Comparison of ENCODE assay signal across 12 cellular contexts in the genomic region with DNA sequence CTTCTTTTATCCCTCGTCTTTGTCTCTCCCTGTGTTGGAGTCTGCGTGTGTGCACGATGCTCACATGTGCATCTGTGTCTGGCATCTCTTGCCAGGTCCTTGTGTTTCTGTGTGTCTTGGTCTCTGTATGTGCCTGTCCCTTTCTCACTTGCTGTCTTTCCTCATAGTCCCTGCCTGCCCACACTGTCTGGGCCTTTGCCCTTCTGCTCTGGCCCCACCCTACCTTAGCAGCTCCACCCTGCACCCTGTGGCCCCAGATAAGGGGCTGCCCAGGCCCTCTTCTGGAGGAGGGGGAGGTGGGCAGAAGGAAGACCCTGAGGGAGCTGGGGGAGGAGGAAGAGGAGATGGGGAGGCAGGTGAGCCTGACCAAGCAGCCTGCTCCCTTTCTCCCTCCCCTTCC. TPM values are rescaled to one million over a fixed set of nuclear protein-coding genes. Genes with fewer than 3 reads are reported as not detected.
A peak's percentile ranks its signal among the peaks of the same experiment; 100 is the strongest.
DNase-seq lines count a peak whose midpoint lies in the region; ATAC-seq and TF ChIP-seq lines count a peak whose summit lies in the region.
"Had no signal": no experiment of that assay in that cellular context is flagged by ENCODE, and none has a peak within 500 bp of the region (broad histone marks: within the 10 kb centered on the region; RNA-seq: fewer than 3 reads in every experiment).

No MANE protein-coding gene starts in this region.

- DNase-seq in CD4-positive, alpha-beta T cell = no peak
- DNase-seq in neural progenitor cell (ENCODE audit: low spot score) (no peak), cerebellar cortex (ENCODE audit: low spot score) (no peak), NCI-H748 treated with DMSO at 0.1 percent for 48 hours (lab: John Stamatoyannopoulos, UW) (no peak)
- DNase-seq in activated CD4-positive, CD25-positive, alpha-beta regulatory T cell (lab: John Stamatoyannopoulos, UW) = no peak
- DNase-seq: NCI-H2227 treated with DMSO at 0.1 percent for 48 hours, nucleus accumbens, PC-9 had no signal

- H3K9me3 Mint-ChIP-seq in CD4-positive, alpha-beta T cell = no peaks in the 10 kb centered on the region
- no peaks in the 10 kb centered on the region for H3K9me3 Mint-ChIP-seq in dendritic cell treated with granulocyte-macrophage colony-stimulating factor and Interleukin-4, amounts not matched to agents 40 ng/mL and 50 ng/mL, for 4 days
- H3K9me3 Mint-ChIP-seq in neural progenitor cell = no peaks in the 10 kb centered on the region

- TF ChIP-seq CTCF in CD4-positive, alpha-beta T cell (IDR thresholded peaks at IDR 0.05) = no peak
- TF ChIP-seq CTCF in Loucy (conservative IDR thresholded peaks at IDR 0.05; ENCODE audit: low read length) (no peak), neural progenitor cell (IDR thresholded peaks at IDR 0.05) (no peak)

- no peak overlapping the region for H3K27ac ChIP-seq in CD4-positive, alpha-beta T cell (ENCODE audit: low read depth, low read length)
- no peak overlapping the region for H3K27ac ChIP-seq in neural progenitor cell
- H3K27ac ChIP-seq: C4-2B, PC-9 had no signal

- intact Hi-C loops in CD4-positive, alpha-beta T cell (cut with DNase I, micrococcal nuclease) = loop anchor here in 1 of 2 experiments (1.0 to 10.0 kb wide), 2 partner anchors 12 to 54 kb away; a partner anchor contains a TSS
- intact Hi-C loops in dendritic cell treated with granulocyte-macrophage colony-stimulating factor and Interleukin-4, amounts not matched to agents 40 ng/mL and 50 ng/mL, for 4 days (cut with micrococcal nuclease) = no loop called here

- H3K27me3 ChIP-seq in CD4-positive, alpha-beta T cell (ENCODE audit: control insufficient read depth, insufficient read depth, low read length) = no peaks in the 10 kb centered on the region
- H3K27me3 ChIP-seq in Loucy (ENCODE audit: insufficient read depth, low read length, poor library complexity, severe bottlenecking) = no peaks in the 10 kb centered on the region
- peaks cover 72% of the 10 kb centered on the region for H3K27me3 ChIP-seq in neural progenitor cell

- H3K4me1 Mint-ChIP-seq in CD4-positive, alpha-beta T cell (ENCODE audit: low read depth) = peaks cover 31% of the 10 kb centered on the region
- H3K4me1 Mint-ChIP-seq in dendritic cell treated with granulocyte-macrophage colony-stimulating factor and Interleukin-4, amounts not matched to agents 40 ng/mL and 50 ng/mL, for 4 days (ENCODE audit: low read depth) = peaks cover 76% of the 10 kb centered on the region
- H3K4me1 Mint-ChIP-seq in neural progenitor cell = peaks cover 29% of the 10 kb centered on the region

- H4K20me1 ChIP-seq in Loucy (ENCODE audit: insufficient read depth, low read length, poor library complexity, severe bottlenecking) = peaks cover 3% of the 10 kb centered on the region
- H4K20me1 ChIP-seq in neural progenitor cell (ENCODE audit: low read depth) = peaks cover 29% of the 10 kb centered on the region

- H3K9ac ChIP-seq in Loucy (ENCODE audit: low read depth, low read length, poor library complexity, severe bottlenecking) (no peak overlapping the region), neural progenitor cell (no peak overlapping the region)

- H3K4me3 ChIP-seq in Loucy (ENCODE audit: low read length, poor library complexity, severe bottlenecking) = no peak overlapping the region
- no peak overlapping the region for H3K4me3 ChIP-seq in neural progenitor cell
- H3K4me3 ChIP-seq: PC-9 had no signal

- peaks cover 62% of the 10 kb centered on the region for H3K36me3 Mint-ChIP-seq in CD4-positive, alpha-beta T cell (ENCODE audit: low read depth)
- H3K36me3 Mint-ChIP-seq in dendritic cell treated with granulocyte-macrophage colony-stimulating factor and Interleukin-4, amounts not matched to agents 40 ng/mL and 50 ng/mL, for 4 days (ENCODE audit: low read depth) = peaks cover 94% of the 10 kb centered on the region
- peaks cover 8% of the 10 kb centered on the region for H3K36me3 Mint-ChIP-seq in neural progenitor cell

- H3K79me2 ChIP-seq in Loucy (ENCODE audit: insufficient read depth, low read length) (peaks cover 21% of the 10 kb centered on the region), neural progenitor cell (ENCODE audit: low read depth) (no peaks in the 10 kb centered on the region)

- POLR2A ChIA-PET in CD4-positive, alpha-beta T cell (lab: Charles Lee) = interaction anchor here (1.0 kb wide), 1 partner anchor 9 kb away, joined by 3 read pairs; no protein-coding TSS in a partner anchor

- H3K4me1 ChIP-seq in Loucy (ENCODE audit: insufficient read depth, low read length, poor library complexity, severe bottlenecking) = peaks cover 36% of the 10 kb centered on the region
- peaks cover 7% of the 10 kb centered on the region for H3K4me1 ChIP-seq in neural progenitor cell

- H2AFZ ChIP-seq in Loucy (ENCODE audit: low read length) = no peak overlapping the region
- H2AFZ ChIP-seq in neural progenitor cell (replicated peaks) = no peak overlapping the region
- H2AFZ ChIP-seq: PC-9 had no signal

- no peaks in the 10 kb centered on the region for H3K9me2 ChIP-seq in Loucy (replicated peaks; ENCODE audit: low read depth, low read length)

- H3F3A ChIP-seq in Loucy (ENCODE audit: low read depth) = peaks cover 11% of the 10 kb centered on the region
- H3F3A ChIP-seq in neural progenitor cell (ENCODE audit: low read depth) = peaks cover 26% of the 10 kb centered on the region

- peak overlapping the region; percentile 67 for H3K4me3 Mint-ChIP-seq in CD4-positive, alpha-beta T cell
- H3K4me3 Mint-ChIP-seq in dendritic cell treated with granulocyte-macrophage colony-stimulating factor and Interleukin-4, amounts not matched to agents 40 ng/mL and 50 ng/mL, for 4 days = peak overlapping the region; percentile 92
- H3K4me3 Mint-ChIP-seq in neural progenitor cell = peak overlapping the region; percentile 31

- no peaks in the 10 kb centered on the region for H3K9me3 ChIP-seq in CD4-positive, alpha-beta T cell (ENCODE audit: control insufficient read depth, low read length)
- H3K9me3 ChIP-seq in Loucy (ENCODE audit: insufficient read depth, low read depth, low read length) = no peaks in the 10 kb centered on the region
- H3K9me3 ChIP-seq in neural progenitor cell (ENCODE audit: low read depth) = no peaks in the 10 kb centered on the region

- H3K4me2 ChIP-seq in Loucy (ENCODE audit: low read depth, low read length, poor library complexity, severe bottlenecking) = peak overlapping the region; percentile 85
- H3K4me2 ChIP-seq in neural progenitor cell = no peak overlapping the region

- H3K27ac Mint-ChIP-seq in CD4-positive, alpha-beta T cell = peak overlapping the region; percentile 37
- H3K27ac Mint-ChIP-seq in dendritic cell treated with granulocyte-macrophage colony-stimulating factor and Interleukin-4, amounts not matched to agents 40 ng/mL and 50 ng/mL, for 4 days = peak overlapping the region; percentile 90
- H3K27ac Mint-ChIP-seq in neural progenitor cell = peak overlapping the region; percentile 35

- CTCF ChIA-PET in CD4-positive, alpha-beta T cell (lab: Charles Lee) = interaction anchor here (4.1 kb wide), 1 partner anchor 10 kb away, joined by 31 read pairs; no protein-coding TSS in a partner anchor

- H3K36me3 ChIP-seq in Loucy (ENCODE audit: insufficient read depth, low read length) (no peaks in the 10 kb centered on the region), neural progenitor cell (no peaks in the 10 kb centered on the region)

- no peak for ATAC-seq in CD4-positive, alpha-beta T cell (ENCODE audit: poor library complexity)
- no peak for ATAC-seq in GM21825 (IDR thresholded peaks at IDR 0.05; ENCODE audit: unreplicated experiment)

- no peaks in the 10 kb centered on the region for H3K27me3 Mint-ChIP-seq in CD4-positive, alpha-beta T cell
- H3K27me3 Mint-ChIP-seq in dendritic cell treated with granulocyte-macrophage colony-stimulating factor and Interleukin-4, amounts not matched to agents 40 ng/mL and 50 ng/mL, for 4 days = no peaks in the 10 kb centered on the region
- peaks cover 29% of the 10 kb centered on the region for H3K27me3 Mint-ChIP-seq in neural progenitor cell (ENCODE audit: insufficient read depth, low read depth)

RNA-seq across cellular contexts. Expression of a gene that starts 2.8 kb away (rescaled TPM):
- 10 to 100 TPM; 82.6 to 88.5 TPM for total RNA-seq in CD4-positive, alpha-beta T cell
- 4.7 and 5.1 TPM in 2 replicates for total RNA-seq in neural progenitor cell (ENCODE audit: low replicate concordance)

RNA-seq across cellular contexts. Expression of a gene that starts 6.3 kb away (rescaled TPM):
- 10 to 100 TPM; 23.3 to 27.3 TPM for total RNA-seq in CD4-positive, alpha-beta T cell
- total RNA-seq in neural progenitor cell (ENCODE audit: low replicate concordance) = 11.7 and 27.8 TPM in 2 replicates

RNA-seq across cellular contexts. Expression of a gene that starts 8.4 kb away (rescaled TPM):
- 10 to 100 TPM; 38.7 to 39.9 TPM for total RNA-seq in CD4-positive, alpha-beta T cell
- 15.5 and 34.0 TPM in 2 replicates for total RNA-seq in neural progenitor cell (ENCODE audit: low replicate concordance)

RNA-seq across cellular contexts. Expression of a gene that starts 16.9 kb away (rescaled TPM):
- total RNA-seq in CD4-positive, alpha-beta T cell = 1 to 10 TPM; 4.9 to 5.0 TPM
- 0.34 TPM in 1 of 2 replicates, not detected in the other for total RNA-seq in neural progenitor cell (ENCODE audit: low replicate concordance)
- total RNA-seq: PC-9 had no signal

RNA-seq across cellular contexts. Expression of a gene that starts 20.5 kb away (rescaled TPM):
- total RNA-seq in CD4-positive, alpha-beta T cell = 100 to 1,000 TPM; 236 to 238 TPM
- total RNA-seq in neural progenitor cell (ENCODE audit: low replicate concordance) = 1.2 and 6.1 TPM in 2 replicates

Comparison
In these comparisons a context has a peak if more than half of its experiments do, and no peak if none do; other contexts are left out.
1. H3K27ac Mint-ChIP-seq: peak in every context shown above with its lines; median percentile 90 in dendritic cell treated with granulocyte-macrophage colony-stimulating factor and Interleukin-4, amounts not matched to agents 40 ng/mL and 50 ng/mL, for 4 days; 37 in CD4-positive, alpha-beta T cell; 35 in neural progenitor cell.
2. H3K4me3 Mint-ChIP-seq: peak in every context shown above with its lines; median percentile 92 in dendritic cell treated with granulocyte-macrophage colony-stimulating factor and Interleukin-4, amounts not matched to agents 40 ng/mL and 50 ng/mL, for 4 days; 67 in CD4-positive, alpha-beta T cell; 31 in neural progenitor cell.
3. RNA of a gene that starts 2.8 kb away (total RNA-seq): 82.6 to 88.5 TPM in CD4-positive, alpha-beta T cell; 4.7 to 5.1 TPM in neural progenitor cell; every median in the first group is over 10 times any median in the second.